In genomic region chr11:118648291-118648690, GRCh38 we compare ENCODE assay signal across 31 cellular contexts. TPM values are rescaled to one million over a fixed set of nuclear protein-coding genes. Genes with fewer than 3 reads are reported as not detected.
"Had no signal": no experiment of that assay in that cellular context is flagged by ENCODE, and none has a peak within 500 bp of the region (broad histone marks: within the 10 kb centered on the region; RNA-seq: fewer than 3 reads in every experiment).

No MANE protein-coding gene starts in this region.

- H3K27ac Mint-ChIP-seq: activated naive CD4-positive, alpha-beta T cell treated with anti-CD3 and anti-CD28 coated beads for 36 hours; activated naive CD8-positive, alpha-beta T cell treated with anti-CD3 and anti-CD28 coated beads, Interleukin-2, amount 10 ng/mL, durations not matched to agents 7 days and 5 days; activated T-helper 1 cell treated with anti-CD3 and anti-CD28 coated beads, Interleukin-12 subunit alpha, Interleukin-12 subunit beta, Interleukin-2, Interleukin-4 antibody, amounts not matched to agents 30 ng/mL and 10 ng/mL and 1 ng/mL, durations not matched to agents 14 hours and 24 hours and 36 hours; immature natural killer cell; T-helper 2 cell treated with Interferon-gamma antibody and Interleukin-4, amounts not matched to agents 5 μg/mL and 100 μg/mL, for 36 hours had no signal

- H2AFZ ChIP-seq: parathyroid adenoma had no signal

- H3K9me3 ChIP-seq: gastroesophageal sphincter, right atrium auricular region, thoracic aorta, vagina had no signal

- H3K9ac ChIP-seq: parathyroid adenoma had no signal

- H3K27me3 Mint-ChIP-seq: naive thymus-derived CD4-positive, alpha-beta T cell had no signal

- H3K4me3 ChIP-seq: gastroesophageal sphincter, right atrium auricular region, thoracic aorta, vagina had no signal

- H3K27me3 ChIP-seq: gastroesophageal sphincter, right atrium auricular region, vagina had no signal

- H3K27ac ChIP-seq: gastroesophageal sphincter, parathyroid adenoma, right atrium auricular region, thoracic aorta, vagina, VCaP had no signal

- ATAC-seq: activated CD4-positive, CD25-positive, alpha-beta regulatory T cell treated with anti-CD3 and anti-CD28 coated beads, Interleukin-2, amount 50 U/mL, for 24 hours; gastroesophageal sphincter; naive thymus-derived CD4-positive, alpha-beta T cell; stimulated activated naive CD8-positive, alpha-beta T cell treated with anti-CD3 and anti-CD28 coated beads, Interleukin-15, Interleukin-2, amounts not matched to agents 100 U/mL and 50 U/mL, for 24 hours had no signal

- H3K36me3 Mint-ChIP-seq: activated naive CD8-positive, alpha-beta T cell treated with anti-CD3 and anti-CD28 coated beads, Interleukin-2, amount 10 ng/mL, durations not matched to agents 7 days and 5 days; immature natural killer cell had no signal

- H3K4me1 ChIP-seq: parathyroid adenoma, vagina had no signal

- DNase-seq: activated CD4-positive, alpha-beta T cell treated with anti-CD3 and anti-CD28 coated beads for 48 hours; activated CD4-positive, alpha-beta T cell treated with anti-CD3 and anti-CD28 coated beads, Interleukin-2, amount 50 U/mL, for 48 hours; activated CD8-positive, alpha-beta memory T cell treated with anti-CD3 and anti-CD28 coated beads for 24 hours; activated effector memory CD4-positive, alpha-beta T cell treated with anti-CD3 and anti-CD28 coated beads, Interleukin-2, amount 50 U/mL, for 16 hours; activated naive CD4-positive, alpha-beta T cell treated with anti-CD3 and anti-CD28 coated beads for 36 hours; amniotic stem cell; central memory CD4-positive, alpha-beta T cell; hypothalamus; immature natural killer cell; midbrain; naive thymus-derived CD4-positive, alpha-beta T cell; nucleus accumbens; stimulated activated CD4-positive, alpha-beta T cell treated with anti-CD3 and anti-CD28 coated beads, Interleukin-2, amount 100 ng/mL, for 48 hours; stimulated activated naive CD8-positive, alpha-beta T cell treated with anti-CD3 and anti-CD28 coated beads, Interleukin-15, Interleukin-2, amounts not matched to agents 100 U/mL and 50 U/mL, for 24 hours; T-helper 1 cell had no signal

- H3K9me3 Mint-ChIP-seq: activated naive CD4-positive, alpha-beta T cell treated with anti-CD3 and anti-CD28 coated beads for 36 hours; activated naive CD8-positive, alpha-beta T cell treated with anti-CD3 and anti-CD28 coated beads, Interleukin-2, amount 10 ng/mL, durations not matched to agents 7 days and 5 days; activated T-helper 1 cell treated with anti-CD3 and anti-CD28 coated beads, Interleukin-12 subunit alpha, Interleukin-12 subunit beta, Interleukin-2, Interleukin-4 antibody, amounts not matched to agents 30 ng/mL and 10 ng/mL and 1 ng/mL, durations not matched to agents 14 hours and 24 hours and 36 hours; immature natural killer cell; naive thymus-derived CD4-positive, alpha-beta T cell; T-helper 2 cell treated with Interferon-gamma antibody and Interleukin-4, amounts not matched to agents 5 μg/mL and 100 μg/mL, for 36 hours had no signal

- H3K4me3 Mint-ChIP-seq: activated naive CD4-positive, alpha-beta T cell treated with anti-CD3 and anti-CD28 coated beads for 36 hours; activated naive CD8-positive, alpha-beta T cell treated with anti-CD3 and anti-CD28 coated beads, Interleukin-2, amount 10 ng/mL, durations not matched to agents 7 days and 5 days; activated T-helper 1 cell treated with anti-CD3 and anti-CD28 coated beads, Interleukin-12 subunit alpha, Interleukin-12 subunit beta, Interleukin-2, Interleukin-4 antibody, amounts not matched to agents 30 ng/mL and 10 ng/mL and 1 ng/mL, durations not matched to agents 14 hours and 24 hours and 36 hours; immature natural killer cell; naive thymus-derived CD4-positive, alpha-beta T cell; T-helper 2 cell treated with Interferon-gamma antibody and Interleukin-4, amounts not matched to agents 5 μg/mL and 100 μg/mL, for 36 hours had no signal

RNA-seq across cellular contexts. Expression of gene TREH, which starts 31.2 kb away (rescaled TPM):
- total RNA-seq: activated naive CD4-positive, alpha-beta T cell treated with anti-CD3 and anti-CD28 coated beads for 36 hours; activated naive CD8-positive, alpha-beta T cell treated with anti-CD3 and anti-CD28 coated beads, Interleukin-2, amount 10 ng/mL, durations not matched to agents 7 days and 5 days; activated T-helper 1 cell treated with anti-CD3 and anti-CD28 coated beads, Interleukin-12 subunit alpha, Interleukin-12 subunit beta, Interleukin-2, Interleukin-4 antibody, amounts not matched to agents 30 ng/mL and 10 ng/mL and 1 ng/mL, durations not matched to agents 14 hours and 24 hours and 36 hours; endothelial cell of umbilical vein; fibroblast of lung; fibroblast of villous mesenchyme; gastroesophageal sphincter; kidney epithelial cell; naive thymus-derived CD4-positive, alpha-beta T cell; pulmonary artery endothelial cell; right atrium auricular region; subcutaneous adipose tissue; thoracic aorta had no signal
- polyA plus RNA-seq: endothelial cell of umbilical vein; fibroblast of lung; immature natural killer cell; naive thymus-derived CD4-positive, alpha-beta T cell had no signal
